ENCODE assay signal across 23 cellular contexts in the genomic region with DNA sequence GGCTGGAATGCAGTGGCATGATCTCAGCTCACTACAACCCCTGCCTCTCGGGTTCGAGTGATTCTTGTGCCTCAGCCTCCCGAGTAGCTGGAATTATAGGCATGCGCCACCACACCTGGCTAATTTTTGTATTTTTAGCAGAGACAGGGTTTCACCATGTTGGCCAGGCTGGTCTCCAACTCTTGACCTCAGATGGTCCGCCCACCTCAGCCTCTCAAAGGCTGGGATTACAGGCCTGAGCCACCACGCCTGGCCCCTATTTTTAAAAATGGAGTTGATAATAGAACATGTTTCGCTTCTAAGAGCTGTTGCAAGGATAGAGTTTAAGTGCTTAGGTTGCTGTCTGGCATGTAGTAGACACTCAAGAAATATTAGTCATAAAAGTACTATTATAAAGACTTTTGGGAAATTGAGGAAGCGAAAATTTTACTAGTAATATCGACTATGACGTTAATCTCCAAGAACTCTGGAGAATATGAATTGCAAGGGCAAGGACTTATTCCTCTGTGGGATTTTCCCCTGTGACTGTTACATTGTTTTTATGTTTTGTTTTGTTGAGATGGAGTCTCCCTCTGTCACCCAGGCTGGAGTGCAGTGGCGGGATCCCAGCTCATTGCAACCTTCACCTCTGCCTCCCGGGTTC. TPM values are rescaled to one million over a fixed set of nuclear protein-coding genes. Genes with fewer than 3 reads are reported as not detected.
A peak's percentile ranks its signal among the peaks of the same experiment; 100 is the strongest.
DNase-seq lines count a peak whose midpoint lies in the region; ATAC-seq and TF ChIP-seq lines count a peak whose summit lies in the region.
"Had no signal": no experiment of that assay in that cellular context is flagged by ENCODE, and none has a peak within 500 bp of the region (broad histone marks: within the 10 kb centered on the region; RNA-seq: fewer than 3 reads in every experiment).

No MANE protein-coding gene starts in this region.

- POLR2A ChIA-PET in GM10248 (lab: Yijun Ruan, JAX) = no interaction called here

- no peak for TF ChIP-seq CTCF in CD14-positive monocyte (IDR thresholded peaks at IDR 0.05)
- TF ChIP-seq CTCF in GM10248 (IDR thresholded peaks at IDR 0.05; ENCODE audit: control extremely low read depth, extremely low read depth, low read depth, missing control alignments) = no peak
- TF ChIP-seq CTCF in adrenal gland (IDR thresholded peaks at IDR 0.05) = no peak

- TF ChIP-seq POLR2A in adrenal gland (IDR thresholded peaks at IDR 0.05) = no peak

- peaks cover 16 to 46% of the 10 kb centered on the region in 2 donors for H3K36me3 Mint-ChIP-seq in CD14-positive monocyte

- no peak for DNase-seq in CD14-positive monocyte (ENCODE audit: low spot score)
- peak; percentile 22 for DNase-seq in GM10248 (ENCODE audit: extremely low spot score)
- DNase-seq in adrenal gland = no peak
- DNase-seq in posterior vena cava (ENCODE audit: low spot score) = peak; percentile 50
- DNase-seq in DMS79 treated with DMSO at 0.1 percent for 48 hours (lab: John Stamatoyannopoulos, UW) = no peak
- DNase-seq in COLO668 (lab: John Stamatoyannopoulos, UW; ENCODE audit: unreplicated experiment) = no peak
- DNase-seq in amniotic stem cell (lab: John Stamatoyannopoulos, UW) = no peak
- DNase-seq: activated CD4-positive, alpha-beta T cell treated with anti-CD3 and anti-CD28 coated beads for 4 hours; activated gamma-delta T cell treated with Interleukin-2 at 50 U/mL for 16 hours; EL; foreskin keratinocyte; hypothalamus; MG63; NCI-H1436; NCI-H2171 treated with DMSO at 0.1 percent for 48 hours; NCI-H526 treated with DMSO at 0.1 percent for 48 hours; right lobe of liver; stimulated activated naive CD4-positive, alpha-beta T cell; SW 1271 had no signal

- ATAC-seq in GM21528 (IDR thresholded peaks at IDR 0.05; ENCODE audit: low FRiP score, unreplicated experiment) = no peak
- ATAC-seq: foreskin keratinocyte, right lobe of liver had no signal

- H3K4me3 ChIP-seq in adrenal gland = no peak overlapping the region
- H3K4me3 ChIP-seq: lung, MG63, ovary, right lobe of liver had no signal

- peaks cover 0 to 9% of the 10 kb centered on the region in 2 donors for H3K36me3 ChIP-seq in adrenal gland (replicated peaks in 1 of 2)
- H3K36me3 ChIP-seq: ovary had no signal

- peak overlapping the region; percentile 10 to 91 (median 79) for H3K27ac Mint-ChIP-seq in CD14-positive monocyte

- H3K27ac ChIP-seq in adrenal gland = peak overlapping the region in 4 of 5 donors; percentile 23 to 100 (median 88)
- H3K27ac ChIP-seq: foreskin keratinocyte had no signal

- intact Hi-C loops in CD14-positive monocyte (cut with micrococcal nuclease) = loop anchor here in 1 of 2 donors (10.0 kb wide), 1 partner anchor 51 kb away; no protein-coding TSS in a partner anchor
- intact Hi-C loops in adrenal gland (cut with DNase I) = no loop called here
- intact Hi-C loops in posterior vena cava (cut with DNase I) = no loop called here

- 84 to 90% (median 87%) methylated on average over 12 of the region's 12 CpGs for WGBS in adrenal gland, 4 donors

- H3K9me3 ChIP-seq in adrenal gland (replicated peaks in 1 of 3) = no peaks in the 10 kb centered on the region
- H3K9me3 ChIP-seq: MG63, ovary, right lobe of liver had no signal

- CTCF ChIA-PET in GM10248 (lab: Yijun Ruan, JAX) = interaction anchor here (1.2 to 1.6 kb wide), 2 partner anchors 9 to 203 kb away, joined by 3 read pairs; no protein-coding TSS in a partner anchor

- H3K9me3 Mint-ChIP-seq in CD14-positive monocyte = no peaks in the 10 kb centered on the region
- H3K9me3 Mint-ChIP-seq: type B pancreatic cell had no signal

- H3K4me1 Mint-ChIP-seq in CD14-positive monocyte = peaks cover 32% of the 10 kb centered on the region

- H3K4me1 ChIP-seq in adrenal gland (replicated peaks in 1 of 2) = peaks cover 49 to 67% of the 10 kb centered on the region in 2 donors

- H3K4me3 Mint-ChIP-seq in CD14-positive monocyte = no peak overlapping the region
- H3K4me3 Mint-ChIP-seq: type B pancreatic cell had no signal

- H3K27me3 ChIP-seq in adrenal gland = no peaks in the 10 kb centered on the region
- H3K27me3 ChIP-seq: foreskin keratinocyte, MG63, ovary, right lobe of liver had no signal

- H3K27me3 Mint-ChIP-seq in CD14-positive monocyte (ENCODE audit: low read depth in 3 of 3) = no peaks in the 10 kb centered on the region
- H3K27me3 Mint-ChIP-seq: type B pancreatic cell had no signal

RNA-seq across cellular contexts. Expression of gene GTF2I, which starts 7.9 kb away (rescaled TPM):
- 10 to 100 TPM; 20.9 to 28.2 TPM for polyA plus RNA-seq in CD14-positive monocyte
- 100 to 1,000 TPM; 167 to 393 (median 267) TPM for total RNA-seq in adrenal gland
- 100 to 1,000 TPM in 1 of 3 donors, 10 to 100 TPM in 2; 19.0 to 145 (median 63.1) TPM for polyA plus RNA-seq in adrenal gland
- 100 to 1,000 TPM; 113 to 119 TPM for total RNA-seq in posterior vena cava

Comparison
In these comparisons a context has a peak if more than half of its experiments do, and no peak if none do; other contexts are left out.
1. DNase-seq: peak in GM10248 (single experiment) and posterior vena cava (single experiment); none in CD14-positive monocyte (single experiment), adrenal gland (0 of 7), DMS79 treated with DMSO at 0.1 percent for 48 hours (single experiment), COLO668 (single experiment) and amniotic stem cell (single experiment).